26 cellular contexts compared by ENCODE assay signal in the genomic region with DNA sequence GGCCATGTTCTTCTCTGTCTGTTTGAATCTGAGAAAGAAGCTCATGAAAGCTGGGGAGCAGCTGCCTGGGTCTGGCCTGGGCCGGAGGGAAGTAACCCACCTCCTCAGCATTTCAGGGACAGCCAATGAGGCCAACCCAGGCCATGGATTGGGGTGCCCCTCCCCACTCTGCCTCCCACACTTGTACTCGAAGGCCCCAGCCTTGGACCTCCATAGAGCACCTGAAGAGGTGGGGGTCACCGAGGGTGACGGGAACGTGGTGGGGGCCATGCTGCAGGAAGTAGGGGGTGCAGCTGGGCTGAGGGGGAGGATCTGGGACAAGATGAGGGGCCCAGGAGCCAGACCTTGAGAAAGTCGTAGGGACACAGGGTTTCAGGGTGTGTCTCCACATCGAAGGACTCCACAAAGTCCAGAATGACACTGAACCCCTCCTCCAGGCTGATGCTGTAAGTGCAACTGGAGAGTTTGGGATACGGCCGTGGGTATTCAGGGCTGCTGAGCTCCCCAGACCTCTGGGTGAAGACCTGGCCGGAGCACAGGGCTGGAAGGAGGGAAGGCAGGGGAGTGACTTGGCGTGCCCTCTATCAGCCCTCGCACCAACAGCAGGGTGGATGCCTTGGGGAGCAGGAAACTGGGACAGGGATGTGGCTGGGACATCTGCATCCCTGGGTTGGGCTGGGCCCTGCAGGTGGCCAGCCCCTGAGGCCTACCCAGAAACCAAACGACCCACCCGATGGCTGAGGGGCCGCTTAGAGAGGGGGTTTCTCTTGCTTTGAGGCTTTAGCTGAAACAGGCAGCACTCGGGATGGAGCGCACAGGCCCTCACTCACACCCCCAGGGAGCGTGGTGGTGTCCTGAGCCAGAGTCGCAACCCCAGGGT. TPM values are rescaled to one million over a fixed set of nuclear protein-coding genes. Genes with fewer than 3 reads are reported as not detected.
DNase-seq lines count a peak whose midpoint lies in the region; ATAC-seq, FAIRE-seq and TF ChIP-seq lines count a peak whose summit lies in the region.
"Had no signal": no experiment of that assay in that cellular context is flagged by ENCODE, and none has a peak within 500 bp of the region (broad histone marks: within the 10 kb centered on the region; RNA-seq: fewer than 3 reads in every experiment).

No MANE protein-coding gene starts in this region.

- no peak overlapping the region for H3K4me3 ChIP-seq in K562
- H3K4me3 ChIP-seq in HepG2 (replicated peaks in 1 of 3; ENCODE audit: insufficient read depth in 1 of 3, low read depth in 2 of 3, low read length in 3 of 3): no peak overlapping the region
- H3K4me3 ChIP-seq in sigmoid colon: no peak overlapping the region

- H3K27me3 ChIP-seq in K562 (ENCODE audit: control insufficient read depth in 2 of 2, insufficient read depth in 2 of 2, low read length in 2 of 2) (peaks cover 0 to 8% of the 10 kb centered on the region in 2 experiments; a peak in 1 of 5 replicates), HepG2 (ENCODE audit: control insufficient read depth in 1 of 2, insufficient read depth in 2 of 2, low read length in 2 of 2) (no peaks in the 10 kb centered on the region), sigmoid colon (no peaks in the 10 kb centered on the region)

- TF ChIP-seq POLR2A in K562 (conservative IDR thresholded peaks at IDR 0.05) (no peak), HepG2 (IDR thresholded peaks at IDR 0.05; ENCODE audit: insufficient read depth in 1 of 2, low read depth in 2 of 2, low read length in 2 of 2) (peak; percentile 9 to 35; a peak in 2 of 4 replicates), sigmoid colon (IDR thresholded peaks at IDR 0.05) (no peak)

- 4% methylated on average over 19 of the region's 19 CpGs for WGBS in K562 (ENCODE audit: insufficient coverage, low coverage, missing lambda C conversion rate)
- 59% methylated on average over 12 of the region's 19 CpGs for WGBS in HepG2 (ENCODE audit: low lambda C conversion rate)
- WGBS in sigmoid colon, 2 donors: 78 to 81% methylated on average over 19 of the region's 19 CpGs

- in situ Hi-C loops in K562 (cut with MboI): no loop called here
- in situ Hi-C loops in HepG2 (cut with HindIII; ENCODE audit: extremely low pct_ligation_motif_present, low pct_unique_long_range_greater_than_20kb): loop anchor here (25.0 kb wide), 1 partner anchor 594 kb away; no protein-coding TSS in a partner anchor

- H3K4me2 ChIP-seq in K562 (ENCODE audit: insufficient read depth, low read length): no peak overlapping the region
- H3K4me2 ChIP-seq in HepG2 (ENCODE audit: low read depth, low read length): no peak overlapping the region

- CTCF ChIA-PET in K562 (lab: Yijun Ruan, JAX; ENCODE audit: low intra/inter-chr PET ratio): no interaction called here
- CTCF ChIA-PET in HepG2 (lab: Yijun Ruan, JAX; ENCODE audit: low intra/inter-chr PET ratio, low total read pairs): no interaction called here

- H4K20me1 ChIP-seq in K562 (replicated peaks; ENCODE audit: control insufficient read depth, insufficient read depth, low read length): no peaks in the 10 kb centered on the region
- H4K20me1 ChIP-seq in HepG2 (ENCODE audit: insufficient read depth, low read length): no peaks in the 10 kb centered on the region

- intact Hi-C loops in K562 (cut with micrococcal nuclease): no loop called here
- intact Hi-C loops in HepG2 (cut with micrococcal nuclease; ENCODE audit: unreplicated experiment): no loop called here
- intact Hi-C loops in sigmoid colon (cut with DNase I): no loop called here

- no peak for TF ChIP-seq RAD21 in K562 (CRISPR knock-in tag; conservative IDR thresholded peaks at IDR 0.05 in 1 of 2, IDR thresholded peaks at IDR 0.05 in 1 of 2)
- no peak for TF ChIP-seq RAD21 in HepG2 (CRISPR knock-in tag; IDR thresholded peaks at IDR 0.05)

- BruUV-seq in K562 (replicated peaks; lab: Mats Ljungman, UMichigan) (no TSS peak), HepG2 (replicated peaks; lab: Mats Ljungman, UMichigan) (no TSS peak)

- no peak overlapping the region for H2AFZ ChIP-seq in K562 (ENCODE audit: low read depth, low read length)
- H2AFZ ChIP-seq in HepG2 (ENCODE audit: low read length): no peak overlapping the region

- no peak; the same call in 2 of the 3 replicates for ATAC-seq in K562
- ATAC-seq in HepG2: no peak
- ATAC-seq in GM19397 (IDR thresholded peaks at IDR 0.05; ENCODE audit: unreplicated experiment): no peak
- ATAC-seq: CD8-positive, alpha-beta T cell; HCT116; Panc1 had no signal

- H3K9ac ChIP-seq in K562 (ENCODE audit: insufficient read depth in 1 of 2, low read depth in 2 of 2, low read length in 2 of 2) (no peak overlapping the region), HepG2 (ENCODE audit: insufficient read depth, low read depth, low read length) (no peak overlapping the region)

- H3K9me1 ChIP-seq in K562 (ENCODE audit: control insufficient read depth, insufficient read depth, low read length): no peaks in the 10 kb centered on the region

- POLR2A ChIA-PET in K562 (lab: Yijun Ruan, JAX) (interaction anchor here (1.2 kb wide), 1 partner anchor 9 kb away, joined by 4 read pairs; no protein-coding TSS in a partner anchor), HepG2 (lab: Yijun Ruan, JAX) (no interaction called here)

- FAIRE-seq in K562 (lab: Jason Lieb, UNC) (no peak), HepG2 (lab: Jason Lieb, UNC) (no peak)
- FAIRE-seq: G401.6 had no signal

- H3K4me1 ChIP-seq in K562 (replicated peaks in 1 of 2; ENCODE audit: control insufficient read depth in 2 of 2, insufficient read depth in 2 of 2, low read length in 2 of 2): peaks cover 0 to 26% of the 10 kb centered on the region in 2 experiments; a peak in 2 of 5 replicates
- H3K4me1 ChIP-seq in HepG2 (ENCODE audit: insufficient read depth, low read length): peaks cover 28% of the 10 kb centered on the region
- peaks cover 0 to 5% (median 1%) of the 10 kb centered on the region in 4 donors for H3K4me1 ChIP-seq in sigmoid colon
- H3K4me1 ChIP-seq: Caco-2 had no signal

- TF ChIP-seq CTCF in K562 (IDR thresholded peaks at IDR 0.05 in 2 of 3, conservative IDR thresholded peaks at IDR 0.05 in 1 of 3; ENCODE audit: insufficient read depth in 2 of 3, low read depth in 1 of 3, low read length in 3 of 3) (no peak), HepG2 (CRISPR knock-in tag; IDR thresholded peaks at IDR 0.05) (no peak), sigmoid colon (IDR thresholded peaks at IDR 0.05) (no peak)

- DNase-seq in activated effector memory CD4-positive, alpha-beta T cell treated with anti-CD3 and anti-CD28 coated beads, Interleukin-2, amount 50 U/mL, for 16 hours: peak; percentile 47
- DNase-seq in activated effector memory CD4-positive, alpha-beta T cell treated with Interleukin-2 at 50 U/mL for 16 hours: no peak
- DNase-seq in K562 (ENCODE audit: extremely low read depth in 1 of 4, low spot score in 3 of 4): peak in 1 of 4 experiments; percentile 7
- DNase-seq in HepG2 (ENCODE audit: low spot score): no peak
- DNase-seq in sigmoid colon: peak; percentile 43
- no peak for DNase-seq in NOMO-1 treated with dmso at 0.1 percent for 144 hours (lab: John Stamatoyannopoulos, UW; ENCODE audit: unreplicated experiment)
- DNase-seq in NCI-H1694 treated with DMSO at 0.1 percent for 48 hours (lab: John Stamatoyannopoulos, UW): no peak
- DNase-seq: C1 segment of cervical spinal cord; Caco-2; CD8-positive, alpha-beta T cell; GOT3; Kasumi-1; MV-4-11; NCI-H1105; NCI-H1694; NCI-H2081; NCI-H2227 treated with DMSO at 0.1 percent for 48 hours; NCI-H526 treated with DMSO at 0.1 percent for 48 hours; SHP77 had no signal

- H3K27ac ChIP-seq in K562 (ENCODE audit: extremely low read depth, low read depth, low read length) (no peak overlapping the region), HepG2 (ENCODE audit: extremely low read length, insufficient read depth, low read length) (no peak overlapping the region), sigmoid colon (no peak overlapping the region)
- H3K27ac ChIP-seq: RWPE1 had no signal

- H3K36me3 ChIP-seq in K562 (ENCODE audit: control insufficient read depth, insufficient read depth, low read length) (no peaks in the 10 kb centered on the region), HepG2 (replicated peaks in 1 of 2; ENCODE audit: control insufficient read depth in 1 of 2, insufficient read depth in 2 of 2, low read length in 2 of 2) (no peaks in the 10 kb centered on the region), sigmoid colon (no peaks in the 10 kb centered on the region)

- no peaks in the 10 kb centered on the region for H3K9me3 ChIP-seq in K562 (replicated peaks; ENCODE audit: control insufficient read depth, insufficient read depth, low read depth, low read length)
- no peaks in the 10 kb centered on the region for H3K9me3 ChIP-seq in HepG2 (ENCODE audit: low read length)
- no peaks in the 10 kb centered on the region for H3K9me3 ChIP-seq in sigmoid colon
- H3K9me3 ChIP-seq: Caco-2 had no signal

- H3K79me2 ChIP-seq in K562 (ENCODE audit: control insufficient read depth, insufficient read depth, low read length) (no peaks in the 10 kb centered on the region), HepG2 (ENCODE audit: insufficient read depth, low read length) (no peaks in the 10 kb centered on the region)

- TF ChIP-seq EP300 in K562 (IDR thresholded peaks at IDR 0.05; ENCODE audit: low read length) (no peak), HepG2 (IDR thresholded peaks at IDR 0.05; ENCODE audit: low read depth in 2 of 2, low read length in 2 of 2) (no peak), HepG2 (CRISPR knock-in tag; IDR thresholded peaks at IDR 0.05; ENCODE audit: borderline replicate concordance) (no peak), sigmoid colon (IDR thresholded peaks at IDR 0.05) (no peak)

RNA-seq across cellular contexts. Expression of a gene that starts 3.8 kb away (rescaled TPM):
- total RNA-seq in K562 (2011; cell fraction: chromatin; rRNA removed; ENCODE audit: low replicate concordance): 0.49 and 1.1 TPM in 2 replicates
- 0.33 and 0.39 TPM in 2 replicates for total RNA-seq in K562 (2011; cell fraction: nucleolus; rRNA removed)
- 0.37 and 0.38 TPM in 2 replicates for total RNA-seq in K562 (2011; cell fraction: nucleoplasm; rRNA removed)
- total RNA-seq in K562 (2014; rRNA removed) (0.08 TPM in 1 of 2 replicates, not detected in the other), K562 (2014; rRNA removed; fragmentation: Illumina TruSeq; extraction: Trizol) (0.07 TPM in 1 of 2 replicates, not detected in the other), K562 (2015; rRNA removed; fragmentation: Illumina TruSeq; extraction: Trizol) (not detected in 2 replicates), K562 (2021) (0.09 and 0.27 TPM in 2 replicates), HepG2 (2016; rRNA removed; fragmentation: Illumina TruSeq; extraction: Trizol) (3.7 and 7.1 TPM in 2 replicates), sigmoid colon (not detected)
- polyA plus RNA-seq in K562 (2011; rRNA removed) (0.03 TPM in 1 of 2 replicates, not detected in the other), K562 (2014; fragmentation: Illumina TruSeq; extraction: Trizol) (not detected in 2 replicates), K562 (2014; fragmentation: Nextera tagmentation; extraction: Ambion mirVana) (under 1 TPM; 0.01 to 0.06 TPM), K562 (2014; rRNA removed) (0.11 and 0.23 TPM in 2 replicates), HepG2 (2011; rRNA removed) (11.8 and 16.7 TPM in 2 replicates), sigmoid colon (under 1 TPM in 1 of 3 donors, not detected in 2; 0.03 TPM)
- 0.03 and 0.09 TPM in 2 replicates for polyA plus RNA-seq in K562 (2011; cell fraction: cytosol; rRNA removed)
- polyA plus RNA-seq in K562 (2011; cell fraction: nucleus; rRNA removed): 0.14 and 0.28 TPM in 2 replicates
- 0.76 and 1.9 TPM in 2 replicates for polyA plus RNA-seq in K562 (2012)
- not detected in 2 replicates for polyA minus RNA-seq in K562 (2011; rRNA and poly(A)+ RNA removed)
- not detected in 2 replicates for polyA minus RNA-seq in K562 (2011; cell fraction: cytosol; rRNA and poly(A)+ RNA removed)
- 0.11 and 0.13 TPM in 2 replicates for polyA minus RNA-seq in K562 (2011; cell fraction: nucleus; rRNA and poly(A)+ RNA removed)
- total RNA-seq in HepG2 (2016; cell fraction: cytosol; rRNA removed; fragmentation: Illumina TruSeq; extraction: Trizol; ENCODE audit: low read depth): 4.0 and 4.1 TPM in 2 replicates
- 3.6 and 8.1 TPM in 2 replicates for total RNA-seq in HepG2 (2016; cell fraction: insoluble cytoplasmic fraction; rRNA removed; fragmentation: Illumina TruSeq; extraction: Trizol)
- total RNA-seq in HepG2 (2016; cell fraction: membrane; rRNA removed; fragmentation: Illumina TruSeq; extraction: Trizol): 4.8 TPM in 2 replicates
- 5.4 and 6.7 TPM in 2 replicates for total RNA-seq in HepG2 (2016; cell fraction: nucleus; rRNA removed; fragmentation: Illumina TruSeq; extraction: Trizol)
- polyA plus RNA-seq in HepG2 (2011; cell fraction: cytosol; rRNA removed): 10.8 and 16.3 TPM in 2 replicates
- polyA plus RNA-seq in HepG2 (2011; cell fraction: nucleus; rRNA removed): 17.0 and 17.1 TPM in 2 replicates
- 6.6 and 7.0 TPM in 2 replicates for polyA plus RNA-seq in HepG2 (2012)
- polyA plus RNA-seq in HepG2 (2016; cell fraction: cytosol; fragmentation: Illumina TruSeq; extraction: Trizol; ENCODE audit: low read depth): 4.2 and 4.5 TPM in 2 replicates
- polyA plus RNA-seq in HepG2 (2016; cell fraction: insoluble cytoplasmic fraction; fragmentation: Illumina TruSeq; extraction: Trizol; ENCODE audit: low read depth): 5.6 and 6.9 TPM in 2 replicates
- polyA plus RNA-seq in HepG2 (2016; cell fraction: membrane; fragmentation: Illumina TruSeq; extraction: Trizol; ENCODE audit: low read depth): 5.1 and 5.7 TPM in 2 replicates
- polyA plus RNA-seq in HepG2 (2016; cell fraction: nucleus; fragmentation: Illumina TruSeq; extraction: Trizol; ENCODE audit: insufficient read depth, low read depth): 23.4 and 24.9 TPM in 2 replicates
- 1.6 and 14.9 TPM in 2 replicates for polyA minus RNA-seq in HepG2 (2011; rRNA and poly(A)+ RNA removed; ENCODE audit: low replicate concordance)
- polyA minus RNA-seq in HepG2 (2011; cell fraction: cytosol; rRNA and poly(A)+ RNA removed): 5.7 and 6.9 TPM in 2 replicates
- 9.3 and 9.4 TPM in 2 replicates for polyA minus RNA-seq in HepG2 (2011; cell fraction: nucleus; rRNA and poly(A)+ RNA removed)
- total RNA-seq: NCI-H460, SK-MEL-5 had no signal

RNA-seq across cellular contexts. Expression of a gene that starts 16.6 kb away (rescaled TPM):
- 25.5 and 107 TPM in 2 replicates for total RNA-seq in K562 (2011; cell fraction: chromatin; rRNA removed; ENCODE audit: low replicate concordance)
- 109 and 122 TPM in 2 replicates for total RNA-seq in K562 (2011; cell fraction: nucleolus; rRNA removed)
- total RNA-seq in K562 (2011; cell fraction: nucleoplasm; rRNA removed): 64.7 and 103 TPM in 2 replicates
- total RNA-seq in K562 (2014; rRNA removed) (93.2 and 164 TPM in 2 replicates), K562 (2014; rRNA removed; fragmentation: Illumina TruSeq; extraction: Trizol) (36.1 and 40.4 TPM in 2 replicates), K562 (2015; rRNA removed; fragmentation: Illumina TruSeq; extraction: Trizol) (82.5 and 95.0 TPM in 2 replicates), K562 (2021) (373 and 403 TPM in 2 replicates), HepG2 (2016; rRNA removed; fragmentation: Illumina TruSeq; extraction: Trizol) (30.3 and 31.8 TPM in 2 replicates), sigmoid colon (10 to 100 TPM; 27.2 to 32.1 (median 30.0) TPM)
- polyA plus RNA-seq in K562 (2011; rRNA removed) (51.5 and 53.4 TPM in 2 replicates), K562 (2014; fragmentation: Illumina TruSeq; extraction: Trizol) (296 and 340 TPM in 2 replicates), K562 (2014; fragmentation: Nextera tagmentation; extraction: Ambion mirVana) (10 to 100 TPM; 23.9 to 34.1 TPM), K562 (2014; rRNA removed) (143 and 176 TPM in 2 replicates), HepG2 (2011; rRNA removed) (27.9 and 28.9 TPM in 2 replicates), sigmoid colon (10 to 100 TPM; 17.8 to 77.1 (median 25.8) TPM)
- 100 and 208 TPM in 2 replicates for polyA plus RNA-seq in K562 (2011; cell fraction: cytosol; rRNA removed)
- polyA plus RNA-seq in K562 (2011; cell fraction: nucleus; rRNA removed): 62.9 and 103 TPM in 2 replicates
- 211 and 367 TPM in 2 replicates for polyA plus RNA-seq in K562 (2012)
- polyA minus RNA-seq in K562 (2011; rRNA and poly(A)+ RNA removed): 55.4 and 73.9 TPM in 2 replicates
- 241 and 294 TPM in 2 replicates for polyA minus RNA-seq in K562 (2011; cell fraction: cytosol; rRNA and poly(A)+ RNA removed)
- 35.8 and 45.7 TPM in 2 replicates for polyA minus RNA-seq in K562 (2011; cell fraction: nucleus; rRNA and poly(A)+ RNA removed)
- total RNA-seq in HepG2 (2016; cell fraction: cytosol; rRNA removed; fragmentation: Illumina TruSeq; extraction: Trizol; ENCODE audit: low read depth): 135 and 147 TPM in 2 replicates
- 25.7 and 30.7 TPM in 2 replicates for total RNA-seq in HepG2 (2016; cell fraction: insoluble cytoplasmic fraction; rRNA removed; fragmentation: Illumina TruSeq; extraction: Trizol)
- total RNA-seq in HepG2 (2016; cell fraction: membrane; rRNA removed; fragmentation: Illumina TruSeq; extraction: Trizol): 114 and 136 TPM in 2 replicates
- total RNA-seq in HepG2 (2016; cell fraction: nucleus; rRNA removed; fragmentation: Illumina TruSeq; extraction: Trizol): 26.5 and 27.5 TPM in 2 replicates
- polyA plus RNA-seq in HepG2 (2011; cell fraction: cytosol; rRNA removed): 31.9 and 46.3 TPM in 2 replicates
- polyA plus RNA-seq in HepG2 (2011; cell fraction: nucleus; rRNA removed): 45.6 and 49.3 TPM in 2 replicates
- polyA plus RNA-seq in HepG2 (2012): 65.4 and 89.3 TPM in 2 replicates
- 838 and 884 TPM in 2 replicates for polyA plus RNA-seq in HepG2 (2016; cell fraction: cytosol; fragmentation: Illumina TruSeq; extraction: Trizol; ENCODE audit: low read depth)
- polyA plus RNA-seq in HepG2 (2016; cell fraction: insoluble cytoplasmic fraction; fragmentation: Illumina TruSeq; extraction: Trizol; ENCODE audit: low read depth): 117 and 162 TPM in 2 replicates
- polyA plus RNA-seq in HepG2 (2016; cell fraction: membrane; fragmentation: Illumina TruSeq; extraction: Trizol; ENCODE audit: low read depth): 559 and 572 TPM in 2 replicates
- polyA plus RNA-seq in HepG2 (2016; cell fraction: nucleus; fragmentation: Illumina TruSeq; extraction: Trizol; ENCODE audit: insufficient read depth, low read depth): 139 and 141 TPM in 2 replicates
- 88.7 and 179 TPM in 2 replicates for polyA minus RNA-seq in HepG2 (2011; rRNA and poly(A)+ RNA removed; ENCODE audit: low replicate concordance)
- 52.4 and 61.3 TPM in 2 replicates for polyA minus RNA-seq in HepG2 (2011; cell fraction: cytosol; rRNA and poly(A)+ RNA removed)
- 19.2 and 22.9 TPM in 2 replicates for polyA minus RNA-seq in HepG2 (2011; cell fraction: nucleus; rRNA and poly(A)+ RNA removed)

RNA-seq across cellular contexts. Expression of a gene that starts 30.8 kb away (rescaled TPM):
- 242 and 417 TPM in 2 replicates for total RNA-seq in K562 (2011; cell fraction: chromatin; rRNA removed; ENCODE audit: low replicate concordance)
- 197 and 216 TPM in 2 replicates for total RNA-seq in K562 (2011; cell fraction: nucleolus; rRNA removed)
- 336 and 397 TPM in 2 replicates for total RNA-seq in K562 (2011; cell fraction: nucleoplasm; rRNA removed)
- 129 TPM in 2 replicates for total RNA-seq in K562 (2014; rRNA removed)
- total RNA-seq in K562 (2014; rRNA removed; fragmentation: Illumina TruSeq; extraction: Trizol): 176 and 198 TPM in 2 replicates
- 206 and 220 TPM in 2 replicates for total RNA-seq in K562 (2015; rRNA removed; fragmentation: Illumina TruSeq; extraction: Trizol)
- 211 and 243 TPM in 2 replicates for total RNA-seq in K562 (2021)
- 220 and 244 TPM in 2 replicates for polyA plus RNA-seq in K562 (2011; rRNA removed)
- polyA plus RNA-seq in K562 (2011; cell fraction: cytosol; rRNA removed): 83.0 and 130 TPM in 2 replicates
- polyA plus RNA-seq in K562 (2011; cell fraction: nucleus; rRNA removed): 341 and 531 TPM in 2 replicates
- 176 and 348 TPM in 2 replicates for polyA plus RNA-seq in K562 (2012)
- 358 and 487 TPM in 2 replicates for polyA plus RNA-seq in K562 (2014; fragmentation: Illumina TruSeq; extraction: Trizol)
- 100 to 1,000 TPM; 122 to 285 TPM for polyA plus RNA-seq in K562 (2014; fragmentation: Nextera tagmentation; extraction: Ambion mirVana)
- 403 and 515 TPM in 2 replicates for polyA plus RNA-seq in K562 (2014; rRNA removed)
- 180 and 229 TPM in 2 replicates for polyA minus RNA-seq in K562 (2011; rRNA and poly(A)+ RNA removed)
- 96.8 and 129 TPM in 2 replicates for polyA minus RNA-seq in K562 (2011; cell fraction: cytosol; rRNA and poly(A)+ RNA removed)
- 160 and 216 TPM in 2 replicates for polyA minus RNA-seq in K562 (2011; cell fraction: nucleus; rRNA and poly(A)+ RNA removed)
- 62.4 and 159 TPM in 2 replicates for total RNA-seq in HepG2 (2016; rRNA removed; fragmentation: Illumina TruSeq; extraction: Trizol)
- 18.0 and 22.2 TPM in 2 replicates for total RNA-seq in HepG2 (2016; cell fraction: cytosol; rRNA removed; fragmentation: Illumina TruSeq; extraction: Trizol; ENCODE audit: low read depth)
- 61.9 and 166 TPM in 2 replicates for total RNA-seq in HepG2 (2016; cell fraction: insoluble cytoplasmic fraction; rRNA removed; fragmentation: Illumina TruSeq; extraction: Trizol)
- 44.5 and 57.9 TPM in 2 replicates for total RNA-seq in HepG2 (2016; cell fraction: membrane; rRNA removed; fragmentation: Illumina TruSeq; extraction: Trizol)
- total RNA-seq in HepG2 (2016; cell fraction: nucleus; rRNA removed; fragmentation: Illumina TruSeq; extraction: Trizol): 75.1 and 75.6 TPM in 2 replicates
- 78.1 and 93.0 TPM in 2 replicates for polyA plus RNA-seq in HepG2 (2011; rRNA removed)
- 52.7 and 80.2 TPM in 2 replicates for polyA plus RNA-seq in HepG2 (2011; cell fraction: cytosol; rRNA removed)
- polyA plus RNA-seq in HepG2 (2011; cell fraction: nucleus; rRNA removed): 205 and 230 TPM in 2 replicates
- 127 and 172 TPM in 2 replicates for polyA plus RNA-seq in HepG2 (2012)
- 10.2 and 11.3 TPM in 2 replicates for polyA plus RNA-seq in HepG2 (2016; cell fraction: cytosol; fragmentation: Illumina TruSeq; extraction: Trizol; ENCODE audit: low read depth)
- polyA plus RNA-seq in HepG2 (2016; cell fraction: insoluble cytoplasmic fraction; fragmentation: Illumina TruSeq; extraction: Trizol; ENCODE audit: low read depth): 370 and 411 TPM in 2 replicates
- polyA plus RNA-seq in HepG2 (2016; cell fraction: membrane; fragmentation: Illumina TruSeq; extraction: Trizol; ENCODE audit: low read depth): 38.9 and 43.1 TPM in 2 replicates
- polyA plus RNA-seq in HepG2 (2016; cell fraction: nucleus; fragmentation: Illumina TruSeq; extraction: Trizol; ENCODE audit: insufficient read depth, low read depth): 236 and 265 TPM in 2 replicates
- 37.3 and 69.3 TPM in 2 replicates for polyA minus RNA-seq in HepG2 (2011; rRNA and poly(A)+ RNA removed; ENCODE audit: low replicate concordance)
- 75.8 and 85.2 TPM in 2 replicates for polyA minus RNA-seq in HepG2 (2011; cell fraction: cytosol; rRNA and poly(A)+ RNA removed)
- polyA minus RNA-seq in HepG2 (2011; cell fraction: nucleus; rRNA and poly(A)+ RNA removed): 227 and 240 TPM in 2 replicates
- 100 to 1,000 TPM in 3 of 4 donors, 10 to 100 TPM in 1; 68.6 to 158 (median 125) TPM for total RNA-seq in sigmoid colon
- polyA plus RNA-seq in sigmoid colon: 100 to 1,000 TPM; 108 to 158 (median 123) TPM

RNA-seq across cellular contexts. Expression of a gene that starts 56.4 kb away (rescaled TPM):
- total RNA-seq in K562 (2011; cell fraction: chromatin; rRNA removed; ENCODE audit: low replicate concordance): 296 and 313 TPM in 2 replicates
- total RNA-seq in K562 (2011; cell fraction: nucleolus; rRNA removed): 135 and 164 TPM in 2 replicates
- 188 and 208 TPM in 2 replicates for total RNA-seq in K562 (2011; cell fraction: nucleoplasm; rRNA removed)
- total RNA-seq in K562 (2014; rRNA removed): 123 and 125 TPM in 2 replicates
- total RNA-seq in K562 (2014; rRNA removed; fragmentation: Illumina TruSeq; extraction: Trizol): 91.0 and 91.1 TPM in 2 replicates
- 114 and 115 TPM in 2 replicates for total RNA-seq in K562 (2015; rRNA removed; fragmentation: Illumina TruSeq; extraction: Trizol)
- total RNA-seq in K562 (2021): 101 and 105 TPM in 2 replicates
- polyA plus RNA-seq in K562 (2011; rRNA removed): 93.8 and 94.1 TPM in 2 replicates
- 72.7 and 82.6 TPM in 2 replicates for polyA plus RNA-seq in K562 (2011; cell fraction: cytosol; rRNA removed)
- polyA plus RNA-seq in K562 (2011; cell fraction: nucleus; rRNA removed): 226 and 287 TPM in 2 replicates
- polyA plus RNA-seq in K562 (2012): 75.0 and 77.2 TPM in 2 replicates
- polyA plus RNA-seq in K562 (2014; fragmentation: Illumina TruSeq; extraction: Trizol): 121 and 146 TPM in 2 replicates
- polyA plus RNA-seq in K562 (2014; fragmentation: Nextera tagmentation; extraction: Ambion mirVana): 10 to 100 TPM; 23.4 to 61.4 TPM
- polyA plus RNA-seq in K562 (2014; rRNA removed): 130 and 150 TPM in 2 replicates
- 128 and 135 TPM in 2 replicates for polyA minus RNA-seq in K562 (2011; rRNA and poly(A)+ RNA removed)
- polyA minus RNA-seq in K562 (2011; cell fraction: cytosol; rRNA and poly(A)+ RNA removed): 39.3 and 50.5 TPM in 2 replicates
- polyA minus RNA-seq in K562 (2011; cell fraction: nucleus; rRNA and poly(A)+ RNA removed): 64.6 and 144 TPM in 2 replicates
- total RNA-seq in HepG2 (2016; rRNA removed; fragmentation: Illumina TruSeq; extraction: Trizol): 67.6 and 68.7 TPM in 2 replicates
- total RNA-seq in HepG2 (2016; cell fraction: cytosol; rRNA removed; fragmentation: Illumina TruSeq; extraction: Trizol; ENCODE audit: low read depth): 16.6 and 19.3 TPM in 2 replicates
- 64.1 and 68.9 TPM in 2 replicates for total RNA-seq in HepG2 (2016; cell fraction: insoluble cytoplasmic fraction; rRNA removed; fragmentation: Illumina TruSeq; extraction: Trizol)
- 19.3 and 22.8 TPM in 2 replicates for total RNA-seq in HepG2 (2016; cell fraction: membrane; rRNA removed; fragmentation: Illumina TruSeq; extraction: Trizol)
- total RNA-seq in HepG2 (2016; cell fraction: nucleus; rRNA removed; fragmentation: Illumina TruSeq; extraction: Trizol): 56.2 and 67.2 TPM in 2 replicates
- 37.4 and 48.4 TPM in 2 replicates for polyA plus RNA-seq in HepG2 (2011; rRNA removed)
- 33.5 and 35.4 TPM in 2 replicates for polyA plus RNA-seq in HepG2 (2011; cell fraction: cytosol; rRNA removed)
- polyA plus RNA-seq in HepG2 (2011; cell fraction: nucleus; rRNA removed): 128 and 156 TPM in 2 replicates
- polyA plus RNA-seq in HepG2 (2012): 38.0 and 43.1 TPM in 2 replicates
- 7.9 and 8.4 TPM in 2 replicates for polyA plus RNA-seq in HepG2 (2016; cell fraction: cytosol; fragmentation: Illumina TruSeq; extraction: Trizol; ENCODE audit: low read depth)
- polyA plus RNA-seq in HepG2 (2016; cell fraction: insoluble cytoplasmic fraction; fragmentation: Illumina TruSeq; extraction: Trizol; ENCODE audit: low read depth): 64.7 and 72.3 TPM in 2 replicates
- 9.4 and 13.9 TPM in 2 replicates for polyA plus RNA-seq in HepG2 (2016; cell fraction: membrane; fragmentation: Illumina TruSeq; extraction: Trizol; ENCODE audit: low read depth)
- 144 and 154 TPM in 2 replicates for polyA plus RNA-seq in HepG2 (2016; cell fraction: nucleus; fragmentation: Illumina TruSeq; extraction: Trizol; ENCODE audit: insufficient read depth, low read depth)
- polyA minus RNA-seq in HepG2 (2011; rRNA and poly(A)+ RNA removed; ENCODE audit: low replicate concordance): 34.2 and 70.1 TPM in 2 replicates
- 21.7 and 22.2 TPM in 2 replicates for polyA minus RNA-seq in HepG2 (2011; cell fraction: cytosol; rRNA and poly(A)+ RNA removed)
- 95.5 and 98.0 TPM in 2 replicates for polyA minus RNA-seq in HepG2 (2011; cell fraction: nucleus; rRNA and poly(A)+ RNA removed)
- 10 to 100 TPM; 33.5 to 53.7 (median 40.1) TPM for total RNA-seq in sigmoid colon
- polyA plus RNA-seq in sigmoid colon: 10 to 100 TPM; 18.6 to 39.0 (median 19.9) TPM

Comparison
In these comparisons a context has a peak if more than half of its experiments do, and no peak if none do; other contexts are left out.
1. DNase-seq: peak in activated effector memory CD4-positive, alpha-beta T cell treated with anti-CD3 and anti-CD28 coated beads, Interleukin-2, amount 50 U/mL, for 16 hours (single experiment) and sigmoid colon (single experiment); none in activated effector memory CD4-positive, alpha-beta T cell treated with Interleukin-2 at 50 U/mL for 16 hours (single experiment), HepG2 (single experiment), NOMO-1 treated with dmso at 0.1 percent for 144 hours (single experiment) and NCI-H1694 treated with DMSO at 0.1 percent for 48 hours (single experiment).
2. POLR2A ChIP-seq: peak in HepG2 (2 of 2); none in K562 (single experiment) and sigmoid colon (0 of 2).